9 cellular contexts compared by ENCODE assay signal in genomic region chr9:83062011-83062652, GRCh38. TPM values are rescaled to one million over a fixed set of nuclear protein-coding genes. Genes with fewer than 3 reads are reported as not detected.
DNase-seq lines count a peak whose midpoint lies in the region; ATAC-seq and TF ChIP-seq lines count a peak whose summit lies in the region.
"Had no signal": no experiment of that assay in that cellular context is flagged by ENCODE, and none has a peak within 500 bp of the region (broad histone marks: within the 10 kb centered on the region; RNA-seq: fewer than 3 reads in every experiment).

No MANE protein-coding gene starts in this region.

- DNase-seq in DMS79 treated with DMSO at 0.1 percent for 48 hours (lab: John Stamatoyannopoulos, UW), result peak; percentile 34
- DNase-seq in NCI-H446 treated with DMSO at 0.1 percent for 48 hours (lab: John Stamatoyannopoulos, UW), result peak; percentile 50
- DNase-seq in fibroblast of peridontal ligament (ENCODE audit: extremely low read depth), result peak; percentile 39
- peak; percentile 24 for DNase-seq in progenitor cell of endocrine pancreas (ENCODE audit: low spot score, unreplicated experiment)
- no peak for DNase-seq in effector memory CD8-positive, alpha-beta T cell

- peaks cover 6% of the 10 kb centered on the region for H3K9me3 Mint-ChIP-seq in progenitor cell of endocrine pancreas (ENCODE audit: low read depth)
- peaks cover 4 to 12% of the 10 kb centered on the region in 2 donors for H3K9me3 Mint-ChIP-seq in effector memory CD8-positive, alpha-beta T cell

- H3K4me1 Mint-ChIP-seq in progenitor cell of endocrine pancreas (ENCODE audit: low read depth), result peaks cover 39% of the 10 kb centered on the region
- H3K4me1 Mint-ChIP-seq in effector memory CD8-positive, alpha-beta T cell (ENCODE audit: low read depth in 2 of 2), result no peaks in the 10 kb centered on the region
- H3K4me1 Mint-ChIP-seq: activated naive CD4-positive, alpha-beta T cell treated with anti-CD3 and anti-CD28 coated beads, Interleukin-2, amount 50 U/mL, for 24 hours had no signal

- peak overlapping the region; percentile 91 for H3K4me3 Mint-ChIP-seq in progenitor cell of endocrine pancreas (ENCODE audit: low read depth)
- no peak overlapping the region for H3K4me3 Mint-ChIP-seq in effector memory CD8-positive, alpha-beta T cell
- H3K4me3 Mint-ChIP-seq: activated naive CD4-positive, alpha-beta T cell treated with anti-CD3 and anti-CD28 coated beads, Interleukin-2, amount 50 U/mL, for 24 hours had no signal

- no peak for TF ChIP-seq CTCF in progenitor cell of endocrine pancreas (IDR thresholded peaks at IDR 0.05; ENCODE audit: unreplicated experiment)

- H3K36me3 Mint-ChIP-seq in progenitor cell of endocrine pancreas (ENCODE audit: insufficient read depth), result peaks cover 11% of the 10 kb centered on the region
- H3K36me3 Mint-ChIP-seq in effector memory CD8-positive, alpha-beta T cell (ENCODE audit: insufficient read depth), result peaks cover 3% of the 10 kb centered on the region
- H3K36me3 Mint-ChIP-seq: activated naive CD4-positive, alpha-beta T cell treated with anti-CD3 and anti-CD28 coated beads, Interleukin-2, amount 50 U/mL, for 24 hours had no signal

- no peak for ATAC-seq in HG03354 (IDR thresholded peaks at IDR 0.05; ENCODE audit: poor library complexity, severe bottlenecking, unreplicated experiment)
- ATAC-seq in GM21515 (IDR thresholded peaks at IDR 0.05; ENCODE audit: unreplicated experiment), result no peak
- no peak for ATAC-seq in effector memory CD8-positive, alpha-beta T cell (replicated peaks)
- no peak for ATAC-seq in HG03025 (IDR thresholded peaks at IDR 0.05; ENCODE audit: low FRiP score, unreplicated experiment)

- H3K27me3 Mint-ChIP-seq in progenitor cell of endocrine pancreas, result no peaks in the 10 kb centered on the region
- peaks cover 13 to 30% of the 10 kb centered on the region in 2 donors for H3K27me3 Mint-ChIP-seq in effector memory CD8-positive, alpha-beta T cell

- H3K27ac Mint-ChIP-seq in progenitor cell of endocrine pancreas, result peak overlapping the region; percentile 94
- H3K27ac Mint-ChIP-seq in effector memory CD8-positive, alpha-beta T cell, result no peak overlapping the region
- H3K27ac Mint-ChIP-seq: activated naive CD4-positive, alpha-beta T cell treated with anti-CD3 and anti-CD28 coated beads, Interleukin-2, amount 50 U/mL, for 24 hours had no signal

RNA-seq across cellular contexts. Expression of gene RASEF, which starts 0.8 kb away (rescaled TPM):
- 13.1 and 14.1 TPM in 2 replicates for total RNA-seq in progenitor cell of endocrine pancreas

Comparison
In these comparisons a context has a peak if more than half of its experiments do, and no peak if none do; other contexts are left out.
1. DNase-seq: peak in DMS79 treated with DMSO at 0.1 percent for 48 hours (single experiment), NCI-H446 treated with DMSO at 0.1 percent for 48 hours (single experiment), fibroblast of peridontal ligament (single experiment) and progenitor cell of endocrine pancreas (single experiment); none in effector memory CD8-positive, alpha-beta T cell (0 of 3).